11 cellular contexts compared by ENCODE assay signal in genomic region chr17:81235822-81236740, GRCh38.
"Had no signal": no experiment of that assay in that cellular context is flagged by ENCODE, and none has a peak within 500 bp of the region (broad histone marks: within the 10 kb centered on the region; RNA-seq: fewer than 3 reads in every experiment).

No MANE protein-coding gene starts in this region.

- H3K36me3 ChIP-seq: ovary had no signal

- H3K9me3 ChIP-seq: ovary, upper lobe of left lung had no signal

- H3K27ac Mint-ChIP-seq: activated naive CD8-positive, alpha-beta T cell had no signal

- H3K4me3 ChIP-seq: ovary, upper lobe of left lung had no signal

- H3K9me3 Mint-ChIP-seq: stimulated activated naive CD8-positive, alpha-beta T cell treated with anti-CD3 and anti-CD28 coated beads, Interleukin-15, amount 100 ng/mL, for 72 hours had no signal

- H3K27me3 ChIP-seq: dorsolateral prefrontal cortex, ovary, upper lobe of left lung had no signal

- H3K27me3 Mint-ChIP-seq: activated naive CD8-positive, alpha-beta T cell; stimulated activated naive CD8-positive, alpha-beta T cell treated with anti-CD3 and anti-CD28 coated beads, Interleukin-15, amount 100 ng/mL, for 72 hours had no signal

- ATAC-seq: left lobe of liver; sciatic nerve; SK-N-SH treated with all-trans-retinoic acid at 6 μM for 48 hours; stimulated activated naive CD8-positive, alpha-beta T cell treated with anti-CD3 and anti-CD28 coated beads, Interleukin-15, amount 100 ng/mL, for 72 hours had no signal

- H3K27ac ChIP-seq: dorsolateral prefrontal cortex, ovary, upper lobe of left lung, WERI-Rb-1 had no signal

- DNase-seq: activated CD4-positive, alpha-beta T cell treated with anti-CD3 and anti-CD28 coated beads, Interleukin-2, amount 50 U/mL, for 48 hours; activated effector memory CD4-positive, alpha-beta T cell treated with anti-CD3 and anti-CD28 coated beads, Interleukin-2, amount 50 U/mL, for 16 hours; ovary; stimulated activated naive CD8-positive, alpha-beta T cell treated with anti-CD3 and anti-CD28 coated beads, Interleukin-15, amount 100 ng/mL, for 72 hours; WERI-Rb-1 had no signal
